Comparison of ENCODE assay signal across 8 cellular contexts in the genomic region with DNA sequence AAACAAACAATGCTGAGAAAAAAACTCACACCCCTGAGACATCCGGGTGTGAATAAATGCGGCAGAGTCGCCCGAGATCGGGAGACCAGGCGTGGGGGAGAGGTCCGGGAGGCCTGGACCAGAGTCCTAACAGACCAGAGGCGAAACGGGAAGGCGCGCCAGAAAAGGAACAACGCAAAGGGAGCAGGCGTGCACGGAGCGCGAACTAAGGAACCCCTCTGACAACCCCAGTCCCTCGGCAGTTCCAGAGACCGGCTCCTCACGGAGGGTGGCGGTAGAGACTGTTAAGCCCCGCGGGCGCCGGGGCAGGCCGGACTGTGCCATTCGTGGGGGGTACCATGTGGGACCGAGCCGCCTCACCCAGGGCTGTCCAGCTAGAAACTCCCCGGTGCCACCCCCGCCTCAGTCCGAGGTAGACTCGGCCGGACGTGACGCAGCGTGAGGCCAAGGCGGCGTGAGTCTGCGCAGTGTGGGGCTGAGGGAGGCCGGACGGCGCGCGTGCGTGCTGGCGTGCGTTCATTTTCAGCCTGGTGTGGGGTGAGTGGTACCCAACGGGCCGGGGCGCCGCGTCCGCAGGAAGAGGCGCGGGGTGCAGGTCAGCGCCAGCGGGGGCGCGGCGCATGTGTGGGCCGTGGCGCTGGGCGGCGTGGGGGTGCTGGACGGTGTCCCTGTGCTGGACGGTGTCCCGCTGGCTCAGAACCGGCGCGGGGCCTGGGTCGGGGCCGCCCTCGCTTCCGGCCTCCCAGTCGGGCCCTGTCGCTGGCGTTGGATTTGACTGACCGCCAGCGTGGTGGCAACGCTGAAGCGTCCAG. TPM values are rescaled to one million over a fixed set of nuclear protein-coding genes. Genes with fewer than 3 reads are reported as not detected.
DNase-seq lines count a peak whose midpoint lies in the region; ATAC-seq and TF ChIP-seq lines count a peak whose summit lies in the region.

A gene (plus strand): TSS at position 513 of the 812 bp plus-strand sequence. CDS start 1,075 bp downstream, outside the sequence.

- peak; percentile 100 for DNase-seq in AG08395 (ENCODE audit: low spot score)
- DNase-seq in NCI-H2196 treated with DMSO at 0.1 percent for 48 hours (lab: John Stamatoyannopoulos, UW; ENCODE audit: unreplicated experiment) = peak; percentile 97
- DNase-seq in breast epithelium (ENCODE audit: low spot score in 2 of 2) = peak; percentile 99 to 100

- peaks cover 0 to 3% of the 10 kb centered on the region in 2 donors for H3K4me1 ChIP-seq in breast epithelium

- no peaks in the 10 kb centered on the region for H3K27me3 ChIP-seq in breast epithelium

- peak; percentile 60 for TF ChIP-seq POLR2A in breast epithelium (IDR thresholded peaks at IDR 0.05)

- TF ChIP-seq CTCF in VCaP (conservative IDR thresholded peaks at IDR 0.05) = peak; percentile 66
- TF ChIP-seq CTCF in breast epithelium (IDR thresholded peaks at IDR 0.05) = peak; percentile 9 to 67 (median 55)

- peak within 1 kb of the TSS; percentile 92 for H3K27ac ChIP-seq in VCaP
- H3K27ac ChIP-seq in breast epithelium = peak within 1 kb of the TSS; percentile 94 to 95
- peak within 1 kb of the TSS; percentile 82 to 99 (median 93) for H3K27ac ChIP-seq in skin epidermis

- ATAC-seq in GM18873 (IDR thresholded peaks at IDR 0.05; ENCODE audit: low FRiP score, unreplicated experiment) (peak; percentile 91), HG03139 (IDR thresholded peaks at IDR 0.05; ENCODE audit: unreplicated experiment) (peak; percentile 91)

- intact Hi-C loops in breast epithelium (cut with DNase I; ENCODE audit: low total_unique reads) = no loop called here

- no peaks in the 10 kb centered on the region for H3K36me3 ChIP-seq in breast epithelium

- H3K9me3 ChIP-seq in breast epithelium (no peaks in the 10 kb centered on the region), iPS-18c (ENCODE audit: control insufficient read depth, insufficient read depth, low read length) (no peaks in the 10 kb centered on the region)

- H3K4me3 ChIP-seq in breast epithelium (peak within 1 kb of the TSS; percentile 83 to 93 (median 84)), iPS-18c (ENCODE audit: insufficient read depth, low read depth, low read length) (peak within 1 kb of the TSS; percentile 73), skin epidermis (peak within 1 kb of the TSS; percentile 67 to 92 (median 81))

RNA-seq across cellular contexts. Expression of the gene that starts here (rescaled TPM):
- 100 to 1,000 TPM; 205 to 227 (median 213) TPM for total RNA-seq in breast epithelium

Comparison
In these comparisons a context has a peak if more than half of its experiments do, and no peak if none do; other contexts are left out.
1. Peak in every context shown above with its lines: DNase-seq, ATAC-seq, H3K4me3 ChIP-seq and H3K27ac ChIP-seq.